Comparison of ENCODE assay signal across 20 cellular contexts in genomic region chr20:55668659-55669058, GRCh38.
DNase-seq lines count a peak whose midpoint lies in the region; ATAC-seq and FAIRE-seq lines count a peak whose summit lies in the region.
"Had no signal": no experiment of that assay in that cellular context is flagged by ENCODE, and none has a peak within 500 bp of the region (broad histone marks: within the 10 kb centered on the region; RNA-seq: fewer than 3 reads in every experiment).

No MANE protein-coding gene starts in this region.

- H3K27me3 Mint-ChIP-seq in stimulated activated naive CD8-positive, alpha-beta T cell treated with anti-CD3 and anti-CD28 coated beads, Interleukin-15, amount 100 ng/mL, for 72 hours: no peaks in the 10 kb centered on the region
- H3K27me3 Mint-ChIP-seq: CD4-positive, alpha-beta memory T cell had no signal

- FAIRE-seq in endometrium (lab: Jason Lieb, UNC): peak; percentile 91
- FAIRE-seq: GM12892, GM18507, HepG2 had no signal

- no peaks in the 10 kb centered on the region for H3K4me1 Mint-ChIP-seq in stimulated activated naive CD8-positive, alpha-beta T cell treated with anti-CD3 and anti-CD28 coated beads, Interleukin-15, amount 100 ng/mL, for 72 hours
- H3K4me1 Mint-ChIP-seq: CD14-positive monocyte; CD4-positive, alpha-beta memory T cell had no signal

- H3K27ac Mint-ChIP-seq in stimulated activated naive CD8-positive, alpha-beta T cell treated with anti-CD3 and anti-CD28 coated beads, Interleukin-15, amount 100 ng/mL, for 72 hours: no peak overlapping the region
- H3K27ac Mint-ChIP-seq: CD4-positive, alpha-beta memory T cell; HFFc6 had no signal

- no peak overlapping the region for H3K4me3 Mint-ChIP-seq in stimulated activated naive CD8-positive, alpha-beta T cell treated with anti-CD3 and anti-CD28 coated beads, Interleukin-15, amount 100 ng/mL, for 72 hours
- H3K4me3 Mint-ChIP-seq: CD14-positive monocyte; CD4-positive, alpha-beta memory T cell; HFFc6 had no signal

- DNase-seq in LoVo (ENCODE audit: low spot score): peak; percentile 19
- no peak for DNase-seq in left lobe of liver (ENCODE audit: low spot score)
- DNase-seq in superior temporal gyrus (ENCODE audit: extremely low spot score): peak; percentile 17
- no peak for DNase-seq in stimulated activated naive CD8-positive, alpha-beta T cell treated with anti-CD3 and anti-CD28 coated beads, Interleukin-15, amount 100 ng/mL, for 72 hours
- DNase-seq: 8988T; CD4-positive, alpha-beta memory T cell; DMS153; DMS79; GDM1; GOT3; H7; HFFc6 had no signal

- peaks cover 0 to 7% of the 10 kb centered on the region in 2 donors for H3K9me3 Mint-ChIP-seq in stimulated activated naive CD8-positive, alpha-beta T cell treated with anti-CD3 and anti-CD28 coated beads, Interleukin-15, amount 100 ng/mL, for 72 hours

- ATAC-seq in left lobe of liver: peak; percentile 33
- no peak for ATAC-seq in stimulated activated naive CD8-positive, alpha-beta T cell treated with anti-CD3 and anti-CD28 coated beads, Interleukin-15, amount 100 ng/mL, for 72 hours
- ATAC-seq in GM18858 (IDR thresholded peaks at IDR 0.05; ENCODE audit: unreplicated experiment): no peak
- no peak for ATAC-seq in GM21737 (IDR thresholded peaks at IDR 0.05; ENCODE audit: unreplicated experiment)
- ATAC-seq: HCT116, HepG2 had no signal

Comparison
In these comparisons a context has a peak if more than half of its experiments do, and no peak if none do; other contexts are left out.
1. DNase-seq: peak in LoVo (single experiment) and superior temporal gyrus (single experiment); none in left lobe of liver (single experiment) and stimulated activated naive CD8-positive, alpha-beta T cell treated with anti-CD3 and anti-CD28 coated beads, Interleukin-15, amount 100 ng/mL, for 72 hours (0 of 2).